ENCODE assay signal across 25 cellular contexts in the genomic region with DNA sequence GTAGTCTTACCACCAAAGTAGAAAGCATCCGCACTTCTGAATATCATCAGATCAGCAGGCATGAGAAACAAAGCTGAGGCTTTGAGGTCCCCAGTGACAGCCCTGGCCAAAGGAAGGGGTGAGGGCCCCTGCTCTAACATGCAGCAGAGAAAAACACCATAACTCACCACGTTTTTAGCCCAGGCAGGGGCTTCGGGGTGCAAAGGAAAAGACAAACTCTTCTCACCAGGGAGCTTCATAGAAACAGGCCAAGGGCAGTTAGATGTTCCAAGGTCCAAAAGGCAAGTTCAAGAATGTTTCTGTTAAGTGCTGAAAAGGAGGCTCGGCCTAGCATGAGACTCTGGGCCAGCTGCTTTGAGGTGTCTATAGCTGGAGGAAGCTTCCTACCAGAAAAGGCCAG.
A peak's percentile ranks its signal among the peaks of the same experiment; 100 is the strongest.
DNase-seq lines count a peak whose midpoint lies in the region; ATAC-seq, FAIRE-seq and TF ChIP-seq lines count a peak whose summit lies in the region.
"Had no signal": no experiment of that assay in that cellular context is flagged by ENCODE, and none has a peak within 500 bp of the region (broad histone marks: within the 10 kb centered on the region; RNA-seq: fewer than 3 reads in every experiment).

No MANE protein-coding gene starts in this region.

- WGBS in hepatocyte (ENCODE audit: low lambda C conversion rate, missing lambda C conversion rate), result 72% methylated on average over 4 of the region's 4 CpGs
- 38 to 53% (median 42%) methylated on average over 4 of the region's 4 CpGs for WGBS in small intestine, 3 donors

- H3K79me2 ChIP-seq in Loucy (ENCODE audit: insufficient read depth, low read length) (no peaks in the 10 kb centered on the region), hepatocyte (no peaks in the 10 kb centered on the region)

- H3K4me2 ChIP-seq in Loucy (ENCODE audit: low read depth, low read length, poor library complexity, severe bottlenecking), result no peak overlapping the region
- H3K4me2 ChIP-seq in hepatocyte, result no peak overlapping the region
- H3K4me2 ChIP-seq: A549; BLaER1 treated with 17β-estradiol and CSF1 and Interleukin-3, amounts not matched to agents 10 nM and 100 nM; GM23338 had no signal

- no peaks in the 10 kb centered on the region for H3F3A ChIP-seq in Loucy (ENCODE audit: low read depth)

- TF ChIP-seq CTCF in Loucy (conservative IDR thresholded peaks at IDR 0.05; ENCODE audit: low read length), result no peak
- no peak for TF ChIP-seq CTCF in hepatocyte (IDR thresholded peaks at IDR 0.05; ENCODE audit: poor library complexity)
- TF ChIP-seq CTCF in nephron progenitor cell (IDR thresholded peaks at IDR 0.05), result no peak
- TF ChIP-seq CTCF in chondrocyte (IDR thresholded peaks at IDR 0.05), result no peak

- H3K4me3 ChIP-seq in Loucy (ENCODE audit: low read length, poor library complexity, severe bottlenecking) (no peak overlapping the region), hepatocyte (no peak overlapping the region), small intestine (ENCODE audit: low read depth in 1 of 2, low read length in 2 of 2) (no peak overlapping the region)
- H3K4me3 ChIP-seq: A549; BLaER1 treated with 17β-estradiol and CSF1 and Interleukin-3, amounts not matched to agents 10 nM and 100 nM; GM23338 had no signal

- DNase-seq in hepatocyte (ENCODE audit: low spot score) (peak; percentile 20), nephron progenitor cell (no peak), small intestine (peak; percentile 40), chondrocyte (ENCODE audit: low spot score) (no peak), NCI-H2029 (lab: John Stamatoyannopoulos, UW) (no peak)
- DNase-seq in activated naive CD8-positive, alpha-beta T cell treated with anti-CD3 and anti-CD28 coated beads, Interleukin-2, amount 50 U/mL, for 24 hours, result no peak
- DNase-seq: 8988T; ACHN; AML-193; BE2C; Calu3; CD4-positive, alpha-beta memory T cell; COR-L47; DMS53; DMS79 treated with DMSO at 0.1 percent for 48 hours; GF-D8; H9 had no signal

- H3K4me1 ChIP-seq in Loucy (ENCODE audit: insufficient read depth, low read length, poor library complexity, severe bottlenecking), result peaks cover 19% of the 10 kb centered on the region
- peaks cover 31% of the 10 kb centered on the region for H3K4me1 ChIP-seq in hepatocyte (ENCODE audit: insufficient read depth)
- H3K4me1 ChIP-seq in small intestine (ENCODE audit: control insufficient read depth in 2 of 2, insufficient read depth in 1 of 2, low read depth in 1 of 2, low read length in 1 of 2), result no peaks in the 10 kb centered on the region
- H3K4me1 ChIP-seq: BE2C had no signal

- H3K36me3 ChIP-seq in Loucy (ENCODE audit: insufficient read depth, low read length), result no peaks in the 10 kb centered on the region
- H3K36me3 ChIP-seq in hepatocyte (replicated peaks; ENCODE audit: insufficient read depth, low read depth), result no peaks in the 10 kb centered on the region
- no peaks in the 10 kb centered on the region for H3K36me3 ChIP-seq in small intestine (ENCODE audit: control insufficient read depth in 2 of 2, insufficient read depth in 2 of 2, low read length in 2 of 2)
- H3K36me3 ChIP-seq: BE2C; BLaER1 treated with 17β-estradiol and CSF1 and Interleukin-3, amounts not matched to agents 10 nM and 100 nM had no signal

- H3K9me3 Mint-ChIP-seq in nephron progenitor cell (peaks cover 15% of the 10 kb centered on the region), chondrocyte (ENCODE audit: low read depth) (no peaks in the 10 kb centered on the region)
- no peaks in the 10 kb centered on the region for H3K9me3 Mint-ChIP-seq in activated naive CD8-positive, alpha-beta T cell treated with anti-CD3 and anti-CD28 coated beads, Interleukin-2, amount 50 U/mL, for 24 hours
- H3K9me3 Mint-ChIP-seq: CD4-positive, alpha-beta memory T cell; H9 had no signal

- H3K9me2 ChIP-seq in Loucy (replicated peaks; ENCODE audit: low read depth, low read length) (no peaks in the 10 kb centered on the region), hepatocyte (replicated peaks; ENCODE audit: insufficient read depth) (no peaks in the 10 kb centered on the region)

- no peak overlapping the region for H3K27ac ChIP-seq in hepatocyte
- H3K27ac ChIP-seq in small intestine (ENCODE audit: low read depth in 1 of 2, low read length in 1 of 2), result no peak overlapping the region
- H3K27ac ChIP-seq: BLaER1 treated with 17β-estradiol and CSF1 and Interleukin-3, amounts not matched to agents 10 nM and 100 nM had no signal

- peak overlapping the region; percentile 3; the same call in 1 of the 2 replicates for H2AFZ ChIP-seq in Loucy (ENCODE audit: low read length)
- H2AFZ ChIP-seq in hepatocyte, result no peak overlapping the region
- H2AFZ ChIP-seq: GM23338 had no signal

- peaks cover 6% of the 10 kb centered on the region for H3K27me3 Mint-ChIP-seq in nephron progenitor cell (ENCODE audit: low read depth, poor library complexity)
- H3K27me3 Mint-ChIP-seq in chondrocyte (ENCODE audit: low read depth), result no peaks in the 10 kb centered on the region
- H3K27me3 Mint-ChIP-seq in activated naive CD8-positive, alpha-beta T cell treated with anti-CD3 and anti-CD28 coated beads, Interleukin-2, amount 50 U/mL, for 24 hours, result peaks cover 2% of the 10 kb centered on the region

- H4K20me1 ChIP-seq in Loucy (ENCODE audit: insufficient read depth, low read length, poor library complexity, severe bottlenecking) (no peaks in the 10 kb centered on the region), hepatocyte (ENCODE audit: insufficient read depth, poor library complexity, severe bottlenecking) (no peaks in the 10 kb centered on the region)
- H4K20me1 ChIP-seq: BLaER1 treated with 17β-estradiol and CSF1 and Interleukin-3, amounts not matched to agents 10 nM and 100 nM had no signal

- ATAC-seq in activated naive CD8-positive, alpha-beta T cell treated with anti-CD3 and anti-CD28 coated beads, Interleukin-2, amount 50 U/mL, for 24 hours, result no peak
- ATAC-seq: A549, GM23338, HCT116 had no signal

- no peak overlapping the region for H3K9ac ChIP-seq in Loucy (ENCODE audit: low read depth, low read length, poor library complexity, severe bottlenecking)
- H3K9ac ChIP-seq: BLaER1 treated with 17β-estradiol and CSF1 and Interleukin-3, amounts not matched to agents 10 nM and 100 nM had no signal

- no peak overlapping the region for H3K4me3 Mint-ChIP-seq in nephron progenitor cell
- H3K4me3 Mint-ChIP-seq in chondrocyte (ENCODE audit: unreplicated experiment), result no peak overlapping the region
- no peak overlapping the region for H3K4me3 Mint-ChIP-seq in activated naive CD8-positive, alpha-beta T cell treated with anti-CD3 and anti-CD28 coated beads, Interleukin-2, amount 50 U/mL, for 24 hours
- H3K4me3 Mint-ChIP-seq: CD14-positive monocyte; CD4-positive, alpha-beta memory T cell; GM23338; H9 had no signal

- FAIRE-seq in small intestine (lab: Jason Lieb, UNC), result no peak
- FAIRE-seq: A549, GM12891, GM18507 had no signal

- H3K4me1 Mint-ChIP-seq in nephron progenitor cell (peaks cover 22% of the 10 kb centered on the region), chondrocyte (ENCODE audit: low read depth) (peaks cover 9% of the 10 kb centered on the region)
- H3K4me1 Mint-ChIP-seq in activated naive CD8-positive, alpha-beta T cell treated with anti-CD3 and anti-CD28 coated beads, Interleukin-2, amount 50 U/mL, for 24 hours, result no peaks in the 10 kb centered on the region
- H3K4me1 Mint-ChIP-seq: CD4-positive, alpha-beta memory T cell had no signal

- H3K36me3 Mint-ChIP-seq in nephron progenitor cell (ENCODE audit: low read depth) (no peaks in the 10 kb centered on the region), chondrocyte (ENCODE audit: low read depth) (no peaks in the 10 kb centered on the region)
- H3K36me3 Mint-ChIP-seq in activated naive CD8-positive, alpha-beta T cell treated with anti-CD3 and anti-CD28 coated beads, Interleukin-2, amount 50 U/mL, for 24 hours (ENCODE audit: low read depth), result no peaks in the 10 kb centered on the region
- H3K36me3 Mint-ChIP-seq: CD14-positive monocyte; CD4-positive, alpha-beta memory T cell had no signal

- no peaks in the 10 kb centered on the region for H3K9me3 ChIP-seq in Loucy (ENCODE audit: insufficient read depth, low read depth, low read length)
- no peaks in the 10 kb centered on the region for H3K9me3 ChIP-seq in hepatocyte (ENCODE audit: low read depth)
- H3K9me3 ChIP-seq in small intestine (ENCODE audit: control insufficient read depth, low read depth), result no peaks in the 10 kb centered on the region
- H3K9me3 ChIP-seq: A549, BE2C had no signal

- H3K27ac Mint-ChIP-seq in nephron progenitor cell (peak overlapping the region; percentile 29), chondrocyte (ENCODE audit: unreplicated experiment) (no peak overlapping the region)
- no peak overlapping the region for H3K27ac Mint-ChIP-seq in activated naive CD8-positive, alpha-beta T cell treated with anti-CD3 and anti-CD28 coated beads, Interleukin-2, amount 50 U/mL, for 24 hours
- H3K27ac Mint-ChIP-seq: CD14-positive monocyte; CD4-positive, alpha-beta memory T cell; GM23338; H9 had no signal

- no peaks in the 10 kb centered on the region for H3K27me3 ChIP-seq in Loucy (ENCODE audit: insufficient read depth, low read length, poor library complexity, severe bottlenecking)
- H3K27me3 ChIP-seq in hepatocyte, result no peaks in the 10 kb centered on the region
- H3K27me3 ChIP-seq in small intestine (ENCODE audit: control insufficient read depth in 2 of 2, insufficient read depth in 2 of 2, low read length in 2 of 2), result no peaks in the 10 kb centered on the region
- H3K27me3 ChIP-seq: BE2C; BLaER1 treated with 17β-estradiol and CSF1 and Interleukin-3, amounts not matched to agents 10 nM and 100 nM had no signal

Comparison
In these comparisons a context has a peak if more than half of its experiments do, and no peak if none do; other contexts are left out.
1. DNase-seq: peak in hepatocyte (single experiment) and small intestine (single experiment); none in nephron progenitor cell (single experiment), chondrocyte (single experiment), NCI-H2029 (single experiment) and activated naive CD8-positive, alpha-beta T cell treated with anti-CD3 and anti-CD28 coated beads, Interleukin-2, amount 50 U/mL, for 24 hours (single experiment).